In genomic region chr22:17772249-17772962, GRCh38 we compare ENCODE assay signal across 9 cellular contexts. TPM values are rescaled to one million over a fixed set of nuclear protein-coding genes. Genes with fewer than 3 reads are reported as not detected.
DNase-seq lines count a peak whose midpoint lies in the region; ATAC-seq and TF ChIP-seq lines count a peak whose summit lies in the region.
"Had no signal": no experiment of that assay in that cellular context is flagged by ENCODE, and none has a peak within 500 bp of the region (broad histone marks: within the 10 kb centered on the region; RNA-seq: fewer than 3 reads in every experiment).

No MANE protein-coding gene starts in this region.

- no peak overlapping the region for H3K27ac Mint-ChIP-seq in endothelial cell (ENCODE audit: unreplicated experiment)

- H3K4me2 ChIP-seq in PC-9 (peak overlapping the region; percentile 86), skeletal muscle satellite cell (ENCODE audit: low read length) (peak overlapping the region; percentile 96)

- no peaks in the 10 kb centered on the region for H3F3A ChIP-seq in PC-9 (ENCODE audit: insufficient read depth, low read depth)

- peaks cover 14% of the 10 kb centered on the region for H3K27me3 Mint-ChIP-seq in endothelial cell (ENCODE audit: unreplicated experiment)

- POLR2A ChIA-PET in PC-9 (lab: Charles Lee; ENCODE audit: unreplicated experiment) = no interaction called here

- no peaks in the 10 kb centered on the region for H3K9me3 Mint-ChIP-seq in endothelial cell (ENCODE audit: unreplicated experiment)
- H3K9me3 Mint-ChIP-seq: activated naive CD4-positive, alpha-beta T cell treated with anti-CD3 and anti-CD28 coated beads, Interleukin-2, amount 50 U/mL, for 72 hours had no signal

- H3K4me3 Mint-ChIP-seq in endothelial cell (ENCODE audit: unreplicated experiment) = peak overlapping the region; percentile 29

- CTCF ChIA-PET in PC-9 (lab: Charles Lee) = interaction anchor here (0.9 to 1.0 kb wide), 2 partner anchors 10 to 13 kb away, joined by 3 read pairs; no protein-coding TSS in a partner anchor

- intact Hi-C loops in PC-9 (cut with micrococcal nuclease; ENCODE audit: unreplicated experiment) = no loop called here

- H3K9me3 ChIP-seq in PC-9 (ENCODE audit: insufficient read depth, low read depth) = no peaks in the 10 kb centered on the region
- no peaks in the 10 kb centered on the region for H3K9me3 ChIP-seq in skeletal muscle satellite cell (replicated peaks; ENCODE audit: low read length)

- H3K4me1 ChIP-seq in PC-9 (replicated peaks; ENCODE audit: insufficient read depth) (peaks cover 14% of the 10 kb centered on the region), skeletal muscle satellite cell (ENCODE audit: control insufficient read depth, insufficient read depth, low read length) (peaks cover 24% of the 10 kb centered on the region)

- peaks cover 4% of the 10 kb centered on the region for H3K36me3 Mint-ChIP-seq in endothelial cell (ENCODE audit: low read depth, unreplicated experiment)

- H3K36me3 ChIP-seq in PC-9 (ENCODE audit: low read depth) = no peaks in the 10 kb centered on the region
- no peaks in the 10 kb centered on the region for H3K36me3 ChIP-seq in skeletal muscle satellite cell (ENCODE audit: insufficient read depth, low read length)

- H3K79me2 ChIP-seq in PC-9 (ENCODE audit: low read depth) = peaks cover 46% of the 10 kb centered on the region

- H3K9ac ChIP-seq in skeletal muscle satellite cell (ENCODE audit: low read depth, low read length) = no peak overlapping the region

- TF ChIP-seq CTCF in PC-9 (conservative IDR thresholded peaks at IDR 0.05) (no peak), endothelial cell (IDR thresholded peaks at IDR 0.05; ENCODE audit: unreplicated experiment) (no peak)

- DNase-seq in NCI-H1417 (lab: John Stamatoyannopoulos, UW) = peak in 2 of 3 experiments; percentile 1 to 2
- no peak for DNase-seq in NCI-H1417 treated with DMSO at 0.1 percent for 48 hours (lab: John Stamatoyannopoulos, UW)
- peak; percentile 64 to 72 for DNase-seq in PC-9
- no peak for DNase-seq in endothelial cell (ENCODE audit: low spot score)
- no peak for DNase-seq in UCSD-AML1 (lab: John Stamatoyannopoulos, UW; ENCODE audit: unreplicated experiment)

- no peaks in the 10 kb centered on the region for H3K9me2 ChIP-seq in PC-9 (ENCODE audit: insufficient read depth)

- H3K4me3 ChIP-seq in PC-9 = peak overlapping the region; percentile 74; the same call in 1 of the 2 replicates
- H3K4me3 ChIP-seq in skeletal muscle satellite cell (ENCODE audit: low read length) = peak overlapping the region; percentile 73

- H3K27me3 ChIP-seq in PC-9 (ENCODE audit: insufficient read depth, low read depth) (no peaks in the 10 kb centered on the region), skeletal muscle satellite cell (ENCODE audit: control insufficient read depth, insufficient read depth, low read length) (no peaks in the 10 kb centered on the region)

- ATAC-seq in HG02852 (IDR thresholded peaks at IDR 0.05; ENCODE audit: unreplicated experiment) (no peak), GM18511 (IDR thresholded peaks at IDR 0.05; ENCODE audit: unreplicated experiment) (no peak)

- H4K20me1 ChIP-seq in PC-9 (ENCODE audit: insufficient read depth) = peaks cover 29% of the 10 kb centered on the region

- no peak overlapping the region for H3K27ac ChIP-seq in PC-9

- no peak overlapping the region for H2AFZ ChIP-seq in PC-9

- H3K4me1 Mint-ChIP-seq in endothelial cell (ENCODE audit: unreplicated experiment) = peaks cover 25% of the 10 kb centered on the region

- no TSS peak for BruUV-seq in PC-9 (replicated peaks; lab: Mats Ljungman, UMichigan)

RNA-seq across cellular contexts. Expression of gene BID, which starts 1.9 kb away (rescaled TPM):
- 44.4 and 59.0 TPM in 2 replicates for total RNA-seq in PC-9 (2021)
- 32.5 TPM for total RNA-seq in endothelial cell (ENCODE audit: unreplicated experiment)
- total RNA-seq in skeletal muscle satellite cell (2012; rRNA removed) = 18.8 and 29.3 TPM in 2 replicates

Comparison
In these comparisons a context has a peak if more than half of its experiments do, and no peak if none do; other contexts are left out.
1. DNase-seq: peak in NCI-H1417 (2 of 3) and PC-9 (2 of 2); none in NCI-H1417 treated with DMSO at 0.1 percent for 48 hours (single experiment), endothelial cell (single experiment) and UCSD-AML1 (single experiment).